In the genomic region with DNA sequence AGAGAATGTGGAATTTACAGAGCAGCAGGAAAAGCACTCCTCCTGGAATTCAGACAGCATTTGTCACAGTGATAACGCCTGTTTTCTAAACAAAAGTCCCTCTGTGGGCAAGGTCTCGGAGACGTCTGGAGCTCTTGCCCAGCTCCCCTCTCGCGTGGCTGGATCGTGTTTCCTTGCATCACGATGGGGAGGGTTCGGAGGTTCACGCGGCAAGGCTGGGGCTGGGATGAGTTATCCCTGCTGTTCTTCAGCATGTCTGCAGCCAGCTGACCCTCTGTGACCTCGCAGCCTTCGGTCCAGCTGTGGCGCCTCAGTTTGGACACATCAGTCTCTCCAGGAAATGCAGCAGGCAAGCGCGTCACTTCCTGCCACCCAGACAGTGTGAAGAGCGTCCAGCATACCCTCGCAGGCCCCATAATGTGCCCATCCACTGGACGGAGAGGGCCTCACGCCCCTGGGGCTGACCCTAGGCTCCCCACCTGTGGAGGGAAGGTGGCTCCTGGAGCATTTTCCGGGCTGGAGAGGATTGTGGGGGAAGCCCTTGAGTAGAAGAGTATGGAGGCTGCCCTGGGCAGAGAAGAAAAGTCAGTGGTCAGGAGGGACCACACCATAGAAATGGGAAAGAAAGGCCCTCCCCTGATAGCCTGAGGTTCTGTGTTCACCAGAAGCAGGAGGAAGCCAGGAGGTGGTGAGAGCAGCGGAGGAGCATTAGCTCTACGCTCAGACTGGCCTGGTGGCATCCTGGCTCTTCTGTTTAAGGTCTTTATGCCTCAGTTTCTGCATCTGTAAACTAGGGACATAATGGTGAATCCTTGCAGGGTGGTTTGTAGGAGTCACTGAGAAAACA, we compare ENCODE assay signal across 11 cellular contexts. TPM values are rescaled to one million over a fixed set of nuclear protein-coding genes. Genes with fewer than 3 reads are reported as not detected.
DNase-seq lines count a peak whose midpoint lies in the region; ATAC-seq and TF ChIP-seq lines count a peak whose summit lies in the region.
"Had no signal": no experiment of that assay in that cellular context is flagged by ENCODE, and none has a peak within 500 bp of the region (broad histone marks: within the 10 kb centered on the region; RNA-seq: fewer than 3 reads in every experiment).

No MANE protein-coding gene starts in this region.

- no peak for TF ChIP-seq POLR2A in sigmoid colon (IDR thresholded peaks at IDR 0.05)

- TF ChIP-seq EP300 in sigmoid colon (IDR thresholded peaks at IDR 0.05): no peak

- H3K4me3 ChIP-seq in right atrium auricular region (no peak overlapping the region), sigmoid colon (no peak overlapping the region)

- WGBS in sigmoid colon, 2 donors: 76 to 79% methylated on average over 22 of the region's 22 CpGs

- ATAC-seq in GM21786 (IDR thresholded peaks at IDR 0.05; ENCODE audit: unreplicated experiment): no peak

- H3K27ac ChIP-seq in right atrium auricular region (peak overlapping the region; percentile 58 to 71), sigmoid colon (peak overlapping the region; percentile 61 to 73 (median 70))
- H3K27ac ChIP-seq: epithelial cell of prostate had no signal

- H3K27me3 ChIP-seq in right atrium auricular region (no peaks in the 10 kb centered on the region), sigmoid colon (no peaks in the 10 kb centered on the region)

- H3K9me3 ChIP-seq in right atrium auricular region (no peaks in the 10 kb centered on the region), sigmoid colon (no peaks in the 10 kb centered on the region)

- DNase-seq in EH (ENCODE audit: low read depth) (peak; percentile 94), astrocyte of the hippocampus (ENCODE audit: low read depth, low spot score) (peak; percentile 73), right atrium auricular region (ENCODE audit: low spot score) (peak; percentile 95), sigmoid colon (peak; percentile 95), occipital lobe (lab: John Stamatoyannopoulos, UW) (no peak), middle frontal gyrus (ENCODE audit: extremely low spot score, low spot score) (no peak), iPS-NIHi7 (ENCODE audit: extremely low spot score) (no peak)
- DNase-seq: activated CD4-positive, alpha-beta memory T cell treated with anti-CD3 and anti-CD28 coated beads for 36 hours; retina had no signal

- TF ChIP-seq CTCF in right atrium auricular region (IDR thresholded peaks at IDR 0.05): no peak
- no peak for TF ChIP-seq CTCF in sigmoid colon (IDR thresholded peaks at IDR 0.05)

- intact Hi-C loops in sigmoid colon (cut with DNase I): loop anchor here (2.0 kb wide), 1 partner anchor 69 kb away; no protein-coding TSS in a partner anchor

- H3K36me3 ChIP-seq in right atrium auricular region (no peaks in the 10 kb centered on the region), sigmoid colon (no peaks in the 10 kb centered on the region)

- H3K4me1 ChIP-seq in right atrium auricular region (peaks cover 0 to 43% of the 10 kb centered on the region in 2 donors), sigmoid colon (peaks cover 0 to 38% (median 25%) of the 10 kb centered on the region in 4 donors)

RNA-seq across cellular contexts. Expression of gene GLI2, which starts 30.5 kb away (rescaled TPM):
- 1 to 10 TPM; 1.5 to 3.5 TPM for total RNA-seq in right atrium auricular region
- total RNA-seq in sigmoid colon: 1 to 10 TPM; 2.1 to 6.4 (median 2.9) TPM
- under 1 TPM; 0.23 to 0.76 (median 0.60) TPM for polyA plus RNA-seq in sigmoid colon
- total RNA-seq in occipital lobe: 2.8 TPM
- total RNA-seq: activated CD4-positive, alpha-beta memory T cell treated with anti-CD3 and anti-CD28 coated beads for 36 hours had no signal

Comparison
In these comparisons a context has a peak if more than half of its experiments do, and no peak if none do; other contexts are left out.
1. DNase-seq: peak in EH (single experiment), astrocyte of the hippocampus (single experiment), right atrium auricular region (single experiment) and sigmoid colon (single experiment); none in occipital lobe (single experiment), middle frontal gyrus (single experiment) and iPS-NIHi7 (single experiment).